In the genomic region with DNA sequence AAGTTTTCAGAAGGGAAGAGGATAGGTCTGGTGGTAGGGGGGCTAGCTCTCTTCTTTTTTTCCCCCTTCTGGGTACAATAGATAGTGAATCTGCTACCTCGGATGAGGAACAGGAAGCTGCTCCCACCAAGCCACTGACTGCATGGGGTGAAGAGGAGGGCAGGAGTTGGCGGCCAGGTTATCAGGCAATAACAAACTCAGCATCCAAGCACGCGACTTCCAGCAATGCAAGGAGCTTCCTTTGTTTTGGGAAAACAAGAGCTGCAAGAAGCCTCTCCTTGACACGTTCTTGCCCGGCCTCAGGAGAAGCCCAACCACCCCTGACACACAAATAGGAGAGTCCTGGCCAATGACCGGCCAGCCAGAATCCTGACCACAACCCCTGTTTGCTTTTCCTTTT, we compare ENCODE assay signal across 2 cellular contexts.
TF ChIP-seq lines count a peak whose summit lies in the region.

No MANE protein-coding gene starts in this region.

TF ChIP-seq in liver, 16 proteins besides CTCF, POLR2A, EP300 and RAD21:
- TF ChIP-seq JUND (IDR thresholded peaks at IDR 0.05), result no peak
- TF ChIP-seq FOXA1 (IDR thresholded peaks at IDR 0.05), result no peak
- peak; percentile 15 to 28 for TF ChIP-seq RXRA (IDR thresholded peaks at IDR 0.05)
- TF ChIP-seq, protein P1, sequence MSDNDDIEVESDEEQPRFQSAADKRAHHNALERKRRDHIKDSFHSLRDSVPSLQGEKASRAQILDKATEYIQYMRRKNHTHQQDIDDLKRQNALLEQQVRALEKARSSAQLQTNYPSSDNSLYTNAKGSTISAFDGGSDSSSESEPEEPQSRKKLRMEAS (IDR thresholded peaks at IDR 0.05), result no peak
- no peak for TF ChIP-seq TAF1 (conservative IDR thresholded peaks at IDR 0.05)
- no peak for TF ChIP-seq ATF3 (IDR thresholded peaks at IDR 0.05)
- TF ChIP-seq GABPA (IDR thresholded peaks at IDR 0.05 in 1 of 2, conservative IDR thresholded peaks at IDR 0.05 in 1 of 2), result no peak
TF ChIP-seq in liver: peak in this region for 1.

TF ChIP-seq in HepG2, 621 proteins besides CTCF, POLR2A, EP300 and RAD21:
- TF ChIP-seq FOXC1 (CRISPR knock-in tag; IDR thresholded peaks at IDR 0.05; ENCODE audit: borderline replicate concordance), result no peak
- TF ChIP-seq ZNF713 (CRISPR knock-in tag; IDR thresholded peaks at IDR 0.05), result no peak
- no peak for TF ChIP-seq ZNF121 (CRISPR knock-in tag; IDR thresholded peaks at IDR 0.05)
- TF ChIP-seq, protein P2, sequence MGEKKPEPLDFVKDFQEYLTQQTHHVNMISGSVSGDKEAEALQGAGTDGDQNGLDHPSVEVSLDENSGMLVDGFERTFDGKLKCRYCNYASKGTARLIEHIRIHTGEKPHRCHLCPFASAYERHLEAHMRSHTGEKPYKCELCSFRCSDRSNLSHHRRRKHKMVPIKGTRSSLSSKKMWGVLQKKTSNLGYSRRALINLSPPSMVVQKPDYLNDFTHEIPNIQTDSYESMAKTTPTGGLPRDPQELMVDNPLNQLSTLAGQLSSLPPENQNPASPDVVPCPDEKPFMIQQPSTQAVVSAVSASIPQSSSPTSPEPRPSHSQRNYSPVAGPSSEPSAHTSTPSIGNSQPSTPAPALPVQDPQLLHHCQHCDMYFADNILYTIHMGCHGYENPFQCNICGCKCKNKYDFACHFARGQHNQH (CRISPR knock-in tag; IDR thresholded peaks at IDR 0.05), result no peak
TF ChIP-seq in HepG2: peak in this region for 0.
